In genomic region chr13:49976314-49977258, GRCh38 we compare ENCODE assay signal across 8 cellular contexts. TPM values are rescaled to one million over a fixed set of nuclear protein-coding genes. Genes with fewer than 3 reads are reported as not detected.
DNase-seq lines count a peak whose midpoint lies in the region; ATAC-seq, FAIRE-seq and TF ChIP-seq lines count a peak whose summit lies in the region.

No MANE protein-coding gene starts in this region.

- ATAC-seq in GM18498 (IDR thresholded peaks at IDR 0.05; ENCODE audit: unreplicated experiment) = peak; percentile 48
- ATAC-seq in RWPE2 (ENCODE audit: low read depth) = peak; percentile 68

- intact Hi-C loops in A673 (cut with micrococcal nuclease; ENCODE audit: unreplicated experiment) = loop anchor here (1.0 to 5.0 kb wide), 6 partner anchors 106 to 1094 kb away; no protein-coding TSS in a partner anchor
- intact Hi-C loops in tibial artery (cut with DNase I; ENCODE audit: low total_unique reads) = no loop called here

- CTCF ChIA-PET in A673 (lab: Charles Lee) = interaction anchor here (0.6 to 1.1 kb wide), 9 partner anchors 17 to 936 kb away, joined by 3 to 14 read pairs (median 4); partner anchors contain the start of genes SPRYD7 and TRIM13

- DNase-seq in A673 (ENCODE audit: low spot score) (peak; percentile 79), KG1 (lab: John Stamatoyannopoulos, UW) (peak; percentile 72), RWPE2 (ENCODE audit: low spot score) (no peak), frontal cortex (ENCODE audit: low spot score in 2 of 2) (peak; percentile 39 to 58), osteocyte (ENCODE audit: extremely low spot score, unreplicated experiment) (peak; percentile 86), tibial artery (peak; percentile 60 to 70)
- DNase-seq in activated T-helper 9 cell treated with anti-CD3 and anti-CD28 coated beads, Interleukin-2, amount 50 U/mL, for 16 hours (ENCODE audit: low read depth) = peak; percentile 64

- FAIRE-seq in frontal cortex (lab: Jason Lieb, UNC) = peak; percentile 15

- H3K9me3 ChIP-seq in A673 (ENCODE audit: low read depth, low read length, poor library complexity, severe bottlenecking) (no peaks in the 10 kb centered on the region), RWPE2 (ENCODE audit: severe bottlenecking) (no peaks in the 10 kb centered on the region), tibial artery (no peaks in the 10 kb centered on the region)

- H3K4me3 ChIP-seq in A673 (ENCODE audit: low read depth, low read length, poor library complexity, severe bottlenecking) = no peak overlapping the region
- no peak overlapping the region for H3K4me3 ChIP-seq in RWPE2 (ENCODE audit: severe bottlenecking)
- no peak overlapping the region for H3K4me3 ChIP-seq in tibial artery

- H3K27ac ChIP-seq in A673 (ENCODE audit: low read depth, low read length, poor library complexity, severe bottlenecking) (peak overlapping the region; percentile 14), RWPE2 (ENCODE audit: poor library complexity, severe bottlenecking) (no peak overlapping the region), tibial artery (no peak overlapping the region)

- no peaks in the 10 kb centered on the region for H3K27me3 Mint-ChIP-seq in osteocyte (ENCODE audit: unreplicated experiment)

- H3K27me3 ChIP-seq in A673 (replicated peaks; ENCODE audit: insufficient read depth, low read depth, low read length, poor library complexity) (no peaks in the 10 kb centered on the region), RWPE2 (ENCODE audit: insufficient read depth, poor library complexity, severe bottlenecking) (no peaks in the 10 kb centered on the region), tibial artery (no peaks in the 10 kb centered on the region)

- POLR2A ChIA-PET in A673 (lab: Charles Lee; ENCODE audit: low non-redundant PET) = interaction anchor here (0.5 kb wide), 1 partner anchor 313 kb away, joined by 7 read pairs; no protein-coding TSS in a partner anchor

- TF ChIP-seq CTCF in A673 (conservative IDR thresholded peaks at IDR 0.05; ENCODE audit: low read depth, low read length) (peak; percentile 93), RWPE2 (IDR thresholded peaks at IDR 0.05; ENCODE audit: poor library complexity, severe bottlenecking) (peak; percentile 83), osteocyte (IDR thresholded peaks at IDR 0.05) (peak; percentile 95), tibial artery (IDR thresholded peaks at IDR 0.05) (peak; percentile 81 to 86)

- no peak overlapping the region for H3K27ac Mint-ChIP-seq in osteocyte (ENCODE audit: unreplicated experiment)

- no peaks in the 10 kb centered on the region for H3K9me3 Mint-ChIP-seq in osteocyte (ENCODE audit: unreplicated experiment)

- H3K4me1 ChIP-seq in A673 (ENCODE audit: insufficient read depth, low read length, poor library complexity, severe bottlenecking) (peaks cover 13% of the 10 kb centered on the region), RWPE2 (ENCODE audit: insufficient read depth, poor library complexity, severe bottlenecking) (peaks cover 5% of the 10 kb centered on the region), tibial artery (no peaks in the 10 kb centered on the region)

- peaks cover 10% of the 10 kb centered on the region for H3K4me1 Mint-ChIP-seq in osteocyte (ENCODE audit: unreplicated experiment)

- no peak overlapping the region for H3K4me3 Mint-ChIP-seq in osteocyte (ENCODE audit: unreplicated experiment)

- H3K36me3 ChIP-seq in A673 (ENCODE audit: insufficient read depth, low read length, poor library complexity, severe bottlenecking) (no peaks in the 10 kb centered on the region), RWPE2 (ENCODE audit: low read depth) (no peaks in the 10 kb centered on the region), tibial artery (no peaks in the 10 kb centered on the region)

- H3K36me3 Mint-ChIP-seq in osteocyte (ENCODE audit: unreplicated experiment) = no peaks in the 10 kb centered on the region

- no TSS peak for BruUV-seq in A673 (replicated peaks; lab: Mats Ljungman, UMichigan)

RNA-seq across cellular contexts. Expression of gene TRIM13, which starts 20.3 kb away (rescaled TPM):
- total RNA-seq in A673 (2021) = 36.9 and 38.7 TPM in 2 replicates
- 157 TPM for total RNA-seq in frontal cortex
- 33.4 and 38.5 TPM in 2 replicates for total RNA-seq in osteocyte

RNA-seq across cellular contexts. Expression of gene KCNRG, which starts 38.7 kb away (rescaled TPM):
- 1.4 and 2.1 TPM in 2 replicates for total RNA-seq in A673 (2021)
- 31.8 TPM for total RNA-seq in frontal cortex
- 0.21 and 0.89 TPM in 2 replicates for total RNA-seq in osteocyte

RNA-seq across cellular contexts. Expression of gene SPRYD7, which starts 40.4 kb away (rescaled TPM):
- total RNA-seq in A673 (2021) (2.9 and 3.7 TPM in 2 replicates), frontal cortex (12.6 TPM), osteocyte (3.9 and 4.9 TPM in 2 replicates)

Comparison
In these comparisons a context has a peak if more than half of its experiments do, and no peak if none do; other contexts are left out.
1. RNA of gene KCNRG, which starts 38.7 kb away (total RNA-seq): 31.8 TPM in frontal cortex (single experiment); 1.4 to 2.1 TPM in A673 and 0.21 to 0.89 TPM in osteocyte; every median in the first group is over 10 times any median in the second.
2. Peak in every context shown above with its lines, with median percentiles within 50 percentile points of each other: CTCF ChIP-seq.